ENCODE assay signal across 1 cellular context in genomic region chr2:190856985-190857384, GRCh38.
TF ChIP-seq lines count a peak whose summit lies in the region.

No MANE protein-coding gene starts in this region.

TF ChIP-seq in WTC11, 78 proteins besides CTCF, POLR2A, EP300 and RAD21 (continued from another document):
- TF ChIP-seq ZNF532 (CRISPR knock-in tag; IDR thresholded peaks at IDR 0.05; ENCODE audit: borderline replicate concordance) = no peak
- no peak for TF ChIP-seq MLX (CRISPR knock-in tag; IDR thresholded peaks at IDR 0.05)
- no peak for TF ChIP-seq ETV6 (CRISPR knock-in tag; IDR thresholded peaks at IDR 0.05)
- no peak for TF ChIP-seq MYBL2 (CRISPR knock-in tag; IDR thresholded peaks at IDR 0.05)
- TF ChIP-seq ATF3 (CRISPR knock-in tag; conservative IDR thresholded peaks at IDR 0.05) = no peak
- TF ChIP-seq E2F5 (CRISPR knock-in tag; IDR thresholded peaks at IDR 0.05) = no peak
- no peak for TF ChIP-seq JAZF1 (CRISPR knock-in tag; IDR thresholded peaks at IDR 0.05)
